8 cellular contexts compared by ENCODE assay signal in the genomic region with DNA sequence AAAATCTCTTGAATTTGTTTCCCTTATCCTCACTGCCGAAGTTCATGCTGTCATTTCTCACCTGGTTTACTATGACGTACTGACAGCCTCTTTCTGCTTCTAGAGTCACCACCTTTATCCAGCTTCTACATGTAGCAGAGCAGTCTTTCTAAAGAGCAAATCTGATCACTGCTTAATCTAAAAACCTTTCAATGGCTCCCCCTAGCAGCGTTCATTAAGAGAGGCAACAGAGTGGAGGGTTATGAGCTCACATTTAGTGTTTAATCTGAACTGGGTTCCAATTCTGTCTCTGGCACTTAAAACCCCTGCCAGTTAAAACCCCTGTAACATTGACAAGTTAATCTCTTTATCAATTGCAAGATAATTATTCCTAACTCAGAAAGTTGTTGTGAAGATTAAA. TPM values are rescaled to one million over a fixed set of nuclear protein-coding genes. Genes with fewer than 3 reads are reported as not detected.
DNase-seq lines count a peak whose midpoint lies in the region; ATAC-seq and TF ChIP-seq lines count a peak whose summit lies in the region.

No MANE protein-coding gene starts in this region.

- peak; percentile 7 for DNase-seq in DMS114 treated with DMSO at 0.1 percent for 48 hours (lab: John Stamatoyannopoulos, UW; ENCODE audit: unreplicated experiment)
- DNase-seq in Peyer's patch: no peak
- peak; percentile 33 to 38 for DNase-seq in erythroblast (lab: John Stamatoyannopoulos, UW)
- DNase-seq in Right ventricle myocardium inferior (ENCODE audit: missing footprints): no peak
- DNase-seq in left lung: no peak
- no peak for DNase-seq in hepatic stellate cell (ENCODE audit: low spot score)

- H3K27me3 ChIP-seq in Peyer's patch (no peaks in the 10 kb centered on the region), left lung (no peaks in the 10 kb centered on the region)

- H3K9me3 ChIP-seq in Peyer's patch (no peaks in the 10 kb centered on the region), left lung (no peaks in the 10 kb centered on the region)

- TF ChIP-seq CTCF in Peyer's patch (IDR thresholded peaks at IDR 0.05) (peak in 5 of 6 experiments; percentile 22 to 51 (median 37)), left lung (IDR thresholded peaks at IDR 0.05) (no peak)

- no peaks in the 10 kb centered on the region for H3K36me3 ChIP-seq in Peyer's patch
- H3K36me3 ChIP-seq in left lung: no peaks in the 10 kb centered on the region

- H3K27ac ChIP-seq in Peyer's patch (no peak overlapping the region), left lung (no peak overlapping the region)

- no peak overlapping the region for H3K4me3 ChIP-seq in Peyer's patch
- H3K4me3 ChIP-seq in left lung: no peak overlapping the region

- peaks cover 0 to 21% (median 3%) of the 10 kb centered on the region in 4 donors for H3K4me1 ChIP-seq in Peyer's patch
- peaks cover 14 to 69% of the 10 kb centered on the region in 2 donors for H3K4me1 ChIP-seq in left lung

- intact Hi-C loops in Right ventricle myocardium inferior (cut with DNase I) (loop anchor here (10.0 kb wide), 3 partner anchors 260 to 530 kb away; partner anchors contain the start of genes SMIM20 and TBC1D19), left lung (cut with DNase I) (loop anchor here in 1 of 2 donors (5.0 kb wide), 1 partner anchor 87 kb away; no protein-coding TSS in a partner anchor)

- TF ChIP-seq POLR2A in Peyer's patch (IDR thresholded peaks at IDR 0.05): no peak
- no peak for TF ChIP-seq POLR2A in erythroblast (IDR thresholded peaks at IDR 0.05; ENCODE audit: low read length)

- ATAC-seq in GM21367 (IDR thresholded peaks at IDR 0.05; ENCODE audit: unreplicated experiment) (peak; percentile 33), Right ventricle myocardium inferior (no peak), left lung (no peak), HG03442 (IDR thresholded peaks at IDR 0.05; ENCODE audit: unreplicated experiment) (no peak)

RNA-seq across cellular contexts. Expression of gene RBPJ, which starts 4.4 kb away (rescaled TPM):
- total RNA-seq in Peyer's patch (100 to 1,000 TPM in 1 of 4 donors, 10 to 100 TPM in 3; 27.6 to 105 (median 42.8) TPM), Right ventricle myocardium inferior (42.1 TPM), left lung (100 to 1,000 TPM in 1 of 2 donors, 10 to 100 TPM in 1; 88.6 to 127 TPM)

Comparison
In these comparisons a context has a peak if more than half of its experiments do, and no peak if none do; other contexts are left out.
1. DNase-seq: peak in DMS114 treated with DMSO at 0.1 percent for 48 hours (single experiment) and erythroblast (2 of 2); none in Peyer's patch (0 of 3), Right ventricle myocardium inferior (single experiment), left lung (0 of 2) and hepatic stellate cell (single experiment).
2. CTCF ChIP-seq: peak in Peyer's patch (5 of 6); none in left lung (0 of 2).